19 cellular contexts compared by ENCODE assay signal in the genomic region with DNA sequence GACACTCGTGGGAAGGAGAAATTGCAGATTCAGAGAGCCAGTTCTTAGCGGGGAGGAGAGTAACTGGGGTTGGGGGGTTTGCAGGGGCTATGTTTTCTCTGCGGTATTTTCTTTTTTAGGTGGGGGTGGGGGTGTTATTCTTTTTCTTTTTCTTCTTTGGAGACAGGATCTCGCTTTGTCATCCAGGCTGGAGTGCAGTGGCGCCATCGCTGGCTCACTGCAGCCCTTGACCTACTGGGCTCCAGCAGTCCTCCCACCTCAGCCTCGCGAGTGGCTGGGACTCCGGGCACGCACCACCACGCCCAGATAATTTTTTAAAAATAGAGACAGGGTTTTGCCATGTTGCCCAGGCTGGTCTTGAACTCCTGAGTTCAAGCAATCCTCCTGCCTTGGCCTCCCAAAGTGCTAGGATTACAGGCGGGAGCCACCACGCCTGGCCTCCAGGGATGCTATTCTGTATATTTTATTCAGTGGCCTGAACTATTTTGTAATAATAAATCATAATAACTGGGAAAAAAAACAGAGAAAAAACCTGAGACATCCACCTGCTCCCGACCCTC. TPM values are rescaled to one million over a fixed set of nuclear protein-coding genes. Genes with fewer than 3 reads are reported as not detected.
A peak's percentile ranks its signal among the peaks of the same experiment; 100 is the strongest.
DNase-seq lines count a peak whose midpoint lies in the region; ATAC-seq, FAIRE-seq and TF ChIP-seq lines count a peak whose summit lies in the region.
"Had no signal": no experiment of that assay in that cellular context is flagged by ENCODE, and none has a peak within 500 bp of the region (broad histone marks: within the 10 kb centered on the region; RNA-seq: fewer than 3 reads in every experiment).

No MANE protein-coding gene starts in this region.

- H3K9me1 ChIP-seq in IMR-90 (ENCODE audit: insufficient read depth, low read length), result no peaks in the 10 kb centered on the region; the same call in 1 of the 2 replicates

- H2AFZ ChIP-seq in IMR-90 (replicated peaks; ENCODE audit: low read length, poor library complexity) (peak overlapping the region; percentile 90), astrocyte (ENCODE audit: low read depth, low read length) (peak overlapping the region; percentile 56), mesenchymal stem cell (ENCODE audit: low read depth, low read length) (no peak overlapping the region)

- H3K9me3 Mint-ChIP-seq in astrocyte (ENCODE audit: unreplicated experiment), result no peaks in the 10 kb centered on the region
- H3K9me3 Mint-ChIP-seq: activated B cell treated with CpG ODN at 0.5 μM for 24 hours; activated CD4-positive, alpha-beta memory T cell treated with anti-CD3 and anti-CD28 coated beads for 36 hours; natural killer cell; T-helper 2 cell treated with Interferon-gamma antibody and Interleukin-4, amounts not matched to agents 5 μg/mL and 100 μg/mL, for 36 hours had no signal

- H3K4ac ChIP-seq in IMR-90 (ENCODE audit: low read depth, low read length) (peak overlapping the region; percentile 78), mesenchymal stem cell (ENCODE audit: low read depth in 1 of 2, low read length in 2 of 2) (no peak overlapping the region)

- 0 out of 2 replicates have a peak overlapping the region, but pooled peaks have one; percentile 35 for H3K56ac ChIP-seq in IMR-90 (ENCODE audit: extremely low read depth, insufficient read depth, low read length)

- no peaks in the 10 kb centered on the region for H3K36me3 ChIP-seq in IMR-90 (ENCODE audit: control insufficient read depth, insufficient read depth, low read length)
- no peaks in the 10 kb centered on the region for H3K36me3 ChIP-seq in astrocyte (ENCODE audit: insufficient read depth, low read length)
- H3K36me3 ChIP-seq in mesenchymal stem cell (ENCODE audit: control insufficient read depth in 1 of 2, insufficient read depth in 2 of 2, low read depth in 1 of 2, low read length in 2 of 2), result no peaks in the 10 kb centered on the region
- H3K36me3 ChIP-seq: upper lobe of right lung had no signal

- no peak for TF ChIP-seq RAD21 in IMR-90 (IDR thresholded peaks at IDR 0.05; ENCODE audit: low read length)

- no peak for FAIRE-seq in astrocyte (lab: Jason Lieb, UNC)
- FAIRE-seq: frontal cortex, small intestine had no signal

- H3K27ac Mint-ChIP-seq in astrocyte (ENCODE audit: unreplicated experiment), result no peak overlapping the region
- H3K27ac Mint-ChIP-seq: activated B cell treated with CpG ODN at 0.5 μM for 24 hours; activated CD4-positive, alpha-beta memory T cell treated with anti-CD3 and anti-CD28 coated beads for 36 hours; natural killer cell; T-helper 2 cell treated with Interferon-gamma antibody and Interleukin-4, amounts not matched to agents 5 μg/mL and 100 μg/mL, for 36 hours had no signal

- H3K4me3 Mint-ChIP-seq in astrocyte (ENCODE audit: unreplicated experiment), result no peak overlapping the region
- H3K4me3 Mint-ChIP-seq: activated B cell treated with CpG ODN at 0.5 μM for 24 hours; activated CD4-positive, alpha-beta memory T cell treated with anti-CD3 and anti-CD28 coated beads for 36 hours; natural killer cell; T-helper 2 cell treated with Interferon-gamma antibody and Interleukin-4, amounts not matched to agents 5 μg/mL and 100 μg/mL, for 36 hours had no signal

- H3K9ac ChIP-seq in IMR-90 (ENCODE audit: low read depth, low read length) (0 out of 2 replicates have a peak overlapping the region, but pooled peaks have one; percentile 26), astrocyte (ENCODE audit: low read length) (peak overlapping the region; percentile 38), mesenchymal stem cell (ENCODE audit: low read length) (peak overlapping the region; percentile 43)

- CTCF ChIA-PET in IMR-90 (lab: Yijun Ruan, JAX), result no interaction called here

- H3K4me2 ChIP-seq in IMR-90 (ENCODE audit: low read depth, low read length) (peak overlapping the region; percentile 13; the same call in 1 of the 2 replicates), astrocyte (ENCODE audit: low read length) (peak overlapping the region; percentile 76), mesenchymal stem cell (ENCODE audit: low read length, poor library complexity, severe bottlenecking) (peak overlapping the region; percentile 49)

- H3K27me3 ChIP-seq in IMR-90 (ENCODE audit: control insufficient read depth, insufficient read depth, low read length), result no peaks in the 10 kb centered on the region
- H3K27me3 ChIP-seq in astrocyte (ENCODE audit: insufficient read depth, low read length), result no peaks in the 10 kb centered on the region
- peaks cover 0 to 16% of the 10 kb centered on the region in 2 experiments for H3K27me3 ChIP-seq in mesenchymal stem cell (ENCODE audit: control insufficient read depth in 1 of 2, insufficient read depth in 1 of 2, low read length in 2 of 2)
- H3K27me3 ChIP-seq: upper lobe of right lung had no signal

- TF ChIP-seq CTCF in IMR-90 (conservative IDR thresholded peaks at IDR 0.05; ENCODE audit: low read depth, low read length) (no peak), astrocyte (IDR thresholded peaks at IDR 0.05; ENCODE audit: insufficient read depth, low read depth, low read length) (no peak), GM13977 (IDR thresholded peaks at IDR 0.05; ENCODE audit: extremely low read depth, insufficient read depth, missing control alignments) (no peak)

- H2BK5ac ChIP-seq in IMR-90 (ENCODE audit: low read depth, low read length, poor library complexity, severe bottlenecking) (no peak overlapping the region), mesenchymal stem cell (ENCODE audit: low read depth, low read length, poor library complexity, severe bottlenecking) (peak overlapping the region; percentile 60)

- no peak overlapping the region for H2BK15ac ChIP-seq in IMR-90 (ENCODE audit: low read depth, low read length)
- no peak overlapping the region for H2BK15ac ChIP-seq in mesenchymal stem cell (ENCODE audit: low read depth, poor library complexity, severe bottlenecking)

- H2AK5ac ChIP-seq in IMR-90 (ENCODE audit: low read depth, low read length), result no peak overlapping the region
- H2AK5ac ChIP-seq in mesenchymal stem cell (ENCODE audit: low read length, severe bottlenecking), result no peak overlapping the region

- POLR2A ChIA-PET in IMR-90 (lab: Charles Lee; ENCODE audit: unreplicated experiment), result no interaction called here

- H3K4me1 ChIP-seq in IMR-90 (ENCODE audit: control insufficient read depth, insufficient read depth, low read length) (peaks cover 8% of the 10 kb centered on the region), astrocyte (ENCODE audit: insufficient read depth, low read length) (peaks cover 11% of the 10 kb centered on the region), mesenchymal stem cell (ENCODE audit: control insufficient read depth, insufficient read depth, low read depth, low read length) (peaks cover 23% of the 10 kb centered on the region)

- no peak overlapping the region for H2BK12ac ChIP-seq in mesenchymal stem cell (ENCODE audit: low read length in 2 of 2)

- intact Hi-C loops in IMR-90 (cut with micrococcal nuclease), result no loop called here

- H3K79me2 ChIP-seq in astrocyte (ENCODE audit: insufficient read depth, low read length), result no peaks in the 10 kb centered on the region

- H3K27ac ChIP-seq in IMR-90 (ENCODE audit: insufficient read depth, low read length), result no peak overlapping the region
- H3K27ac ChIP-seq in astrocyte (ENCODE audit: low read depth, low read length), result peak overlapping the region; percentile 21
- peak overlapping the region; percentile 97 for H3K27ac ChIP-seq in mesenchymal stem cell (ENCODE audit: low read length, poor library complexity, severe bottlenecking)
- peak overlapping the region; percentile 68 for H3K27ac ChIP-seq in substantia nigra (ENCODE audit: low read depth, low read length, poor library complexity, severe bottlenecking)
- H3K27ac ChIP-seq: upper lobe of right lung had no signal

- 80% methylated on average over 1 of the region's 14 CpGs; no CpG with 5 or more reads in 1 of the 2 experiments for WGBS in IMR-90 (ENCODE audit: extremely low coverage in 2 of 2, insufficient read length in 1 of 2), 2 experiments
- 74% methylated on average over 11 of the region's 14 CpGs for WGBS in mesenchymal stem cell

- H2BK20ac ChIP-seq in IMR-90 (ENCODE audit: low read depth, low read length), result 0 out of 2 replicates have a peak overlapping the region, but pooled peaks have one; percentile 81

- H3K36me3 Mint-ChIP-seq in astrocyte (ENCODE audit: low read depth, unreplicated experiment), result no peaks in the 10 kb centered on the region
- H3K36me3 Mint-ChIP-seq: activated CD4-positive, alpha-beta memory T cell treated with anti-CD3 and anti-CD28 coated beads for 36 hours; natural killer cell had no signal

- H2BK120ac ChIP-seq in IMR-90 (ENCODE audit: low read depth, low read length) (peak overlapping the region; percentile 77; the same call in 1 of the 2 replicates), mesenchymal stem cell (ENCODE audit: low read depth, low read length) (peak overlapping the region; percentile 74)

- H4K91ac ChIP-seq in IMR-90 (ENCODE audit: insufficient read depth, low read depth, low read length), result no peak overlapping the region
- H4K91ac ChIP-seq in mesenchymal stem cell (ENCODE audit: low read length), result no peak overlapping the region

- H4K20me1 ChIP-seq in IMR-90 (ENCODE audit: insufficient read depth, low read length) (no peaks in the 10 kb centered on the region), astrocyte (ENCODE audit: insufficient read depth, low read length) (no peaks in the 10 kb centered on the region)

- H4K8ac ChIP-seq in IMR-90 (ENCODE audit: low read depth in 2 of 2, low read length in 2 of 2) (peak overlapping the region; percentile 27 to 81; a peak in 3 of 4 replicates), mesenchymal stem cell (ENCODE audit: low read length) (no peak overlapping the region)

- BruUV-seq in IMR-90 (replicated peaks; lab: Mats Ljungman, UMichigan), result no TSS peak

- TF ChIP-seq POLR2A in IMR-90 (IDR thresholded peaks at IDR 0.05; ENCODE audit: low read depth, low read length), result no peak

- H3K4me1 Mint-ChIP-seq in astrocyte (ENCODE audit: low read depth, unreplicated experiment), result peaks cover 6% of the 10 kb centered on the region
- H3K4me1 Mint-ChIP-seq: natural killer cell had no signal

- no peaks in the 10 kb centered on the region for H3K9me3 ChIP-seq in IMR-90 (ENCODE audit: control insufficient read depth, insufficient read depth, low read length)
- no peaks in the 10 kb centered on the region for H3K9me3 ChIP-seq in astrocyte (ENCODE audit: insufficient read depth, low read depth, low read length)
- H3K9me3 ChIP-seq in mesenchymal stem cell (ENCODE audit: control insufficient read depth, low read length), result no peaks in the 10 kb centered on the region
- H3K9me3 ChIP-seq: upper lobe of right lung had no signal

- H3K4me3 ChIP-seq in IMR-90 (ENCODE audit: insufficient read depth, low read depth, low read length), result no peak overlapping the region
- H3K4me3 ChIP-seq in astrocyte (ENCODE audit: insufficient read depth, low read depth, low read length), result no peak overlapping the region
- no peak overlapping the region for H3K4me3 ChIP-seq in mesenchymal stem cell (ENCODE audit: insufficient read depth in 1 of 2, low read depth in 1 of 2, low read length in 2 of 2)
- H3K4me3 ChIP-seq: upper lobe of right lung had no signal

- ATAC-seq in IMR-90 (ENCODE audit: low read depth), result no peak
- ATAC-seq: natural killer cell had no signal

- H3K23ac ChIP-seq in IMR-90 (ENCODE audit: low read depth, low read length), result no peak overlapping the region
- H3K23ac ChIP-seq in mesenchymal stem cell (ENCODE audit: low read length in 2 of 2), result no peak overlapping the region

- peak overlapping the region; percentile 75 for H3K14ac ChIP-seq in IMR-90 (replicated peaks; ENCODE audit: low read depth, low read length)
- H3K14ac ChIP-seq in mesenchymal stem cell (ENCODE audit: low read length in 2 of 2), result no peak overlapping the region

- H3K79me1 ChIP-seq in IMR-90 (ENCODE audit: low read depth in 1 of 2, low read length in 2 of 2) (no peaks in the 10 kb centered on the region), mesenchymal stem cell (replicated peaks; ENCODE audit: low read length, poor library complexity, severe bottlenecking) (no peaks in the 10 kb centered on the region)

- H3K27me3 Mint-ChIP-seq in astrocyte (ENCODE audit: low read depth, unreplicated experiment), result no peaks in the 10 kb centered on the region
- H3K27me3 Mint-ChIP-seq: activated B cell treated with CpG ODN at 0.5 μM for 24 hours had no signal

- in situ Hi-C loops in IMR-90 (cut with MboI; ENCODE audit: low sequenced_read_pairs) (no loop called here), GM13977 (cut with MboI; ENCODE audit: low pct_unique_long_range_greater_than_20kb, low sequenced_read_pairs, unreplicated experiment) (no loop called here)

- dilution Hi-C loops in IMR-90 (cut with HindIII; ENCODE audit: low sequenced_read_pairs, unreplicated experiment), result no loop called here

- DNase-seq in IMR-90, result no peak
- no peak for DNase-seq in astrocyte (ENCODE audit: low read depth)
- DNase-seq in mesenchymal stem cell, result no peak
- DNase-seq in substantia nigra (lab: John Stamatoyannopoulos, UW), result no peak
- DNase-seq in DMS79 treated with DMSO at 0.1 percent for 48 hours (lab: John Stamatoyannopoulos, UW), result no peak
- no peak for DNase-seq in GM13977 (ENCODE audit: low spot score)
- no peak for DNase-seq in NCI-H2107 treated with DMSO at 0.1 percent for 48 hours (lab: John Stamatoyannopoulos, UW; ENCODE audit: unreplicated experiment)
- DNase-seq: activated B cell treated with CpG ODN at 0.5 μM for 24 hours; activated CD4-positive, alpha-beta memory T cell treated with anti-CD3 and anti-CD28 coated beads for 36 hours; activated gamma-delta T cell treated with Interleukin-2 at 50 U/mL for 16 hours; erythroblast; natural killer cell; NCI-H1417 treated with DMSO at 0.1 percent for 48 hours; small intestine; stimulated activated CD4-positive, alpha-beta T cell treated with anti-CD3 and anti-CD28 coated beads, Interleukin-2, amount 100 ng/mL, for 48 hours; stimulated activated naive CD4-positive, alpha-beta T cell treated with Interleukin-2 at 50 U/mL for 16 hours; upper lobe of right lung had no signal

- peak overlapping the region; percentile 32; the same call in 1 of the 2 replicates for H4K5ac ChIP-seq in IMR-90 (ENCODE audit: low read depth, low read length)

- H3K18ac ChIP-seq in IMR-90 (ENCODE audit: low read depth, low read length) (0 out of 2 replicates have a peak overlapping the region, but pooled peaks have one; percentile 50), mesenchymal stem cell (ENCODE audit: low read depth in 1 of 2, low read length in 2 of 2) (peak overlapping the region in 1 of 2 experiments; percentile 3)

- H2AK9ac ChIP-seq in IMR-90 (replicated peaks; ENCODE audit: low read depth, low read length, poor library complexity), result no peak overlapping the region

RNA-seq across cellular contexts. Expression of gene UBE2V1, which starts 57.3 kb away (rescaled TPM):
- total RNA-seq in IMR-90 (2012; rRNA removed), result 20.1 and 41.4 TPM in 2 replicates
- polyA plus RNA-seq in IMR-90 (2012; rRNA removed), result 128 and 138 TPM in 2 replicates
- polyA plus RNA-seq in IMR-90 (2012; cell fraction: cytosol; rRNA removed), result 46.2 and 74.3 TPM in 2 replicates
- polyA plus RNA-seq in IMR-90 (2012; cell fraction: nucleus; rRNA removed; ENCODE audit: low replicate concordance), result 37.1 and 141 TPM in 2 replicates
- 136 and 139 TPM in 2 replicates for total RNA-seq in astrocyte
- polyA plus RNA-seq in mesenchymal stem cell (2013, experiment 1 of 2), result 292 TPM
- 286 TPM for polyA plus RNA-seq in mesenchymal stem cell (2013, experiment 2 of 2)

Comparison
In these comparisons a context has a peak if more than half of its experiments do, and no peak if none do; other contexts are left out.
1. H3K4me2 ChIP-seq: peak in every context shown above with its lines; median percentile 76 in astrocyte; 49 in mesenchymal stem cell; 13 in IMR-90.